19 cellular contexts compared by ENCODE assay signal in genomic region chr11:26976389-26976788, GRCh38. TPM values are rescaled to one million over a fixed set of nuclear protein-coding genes. Genes with fewer than 3 reads are reported as not detected.
DNase-seq lines count a peak whose midpoint lies in the region; ATAC-seq, FAIRE-seq and TF ChIP-seq lines count a peak whose summit lies in the region.
"Had no signal": no experiment of that assay in that cellular context is flagged by ENCODE, and none has a peak within 500 bp of the region (broad histone marks: within the 10 kb centered on the region; RNA-seq: fewer than 3 reads in every experiment).

No MANE protein-coding gene starts in this region.

- H3K27ac Mint-ChIP-seq in astrocyte (ENCODE audit: unreplicated experiment): no peak overlapping the region
- H3K27ac Mint-ChIP-seq: dendritic cell treated with granulocyte-macrophage colony-stimulating factor and Interleukin-4, amounts not matched to agents 40 ng/mL and 50 ng/mL, for 4 days had no signal

- no peaks in the 10 kb centered on the region for H3K79me2 ChIP-seq in astrocyte (ENCODE audit: insufficient read depth, low read length)

- ATAC-seq in A549 (peak in 1 of 2 experiments; percentile 28; a peak in 1 of 6 replicates), pancreas (no peak)
- ATAC-seq: Right ventricle myocardium inferior; stimulated activated naive CD8-positive, alpha-beta T cell treated with anti-CD3 and anti-CD28 coated beads, Interleukin-15, Interleukin-2, amounts not matched to agents 100 U/mL and 50 U/mL, for 24 hours had no signal

- H2AFZ ChIP-seq in astrocyte (ENCODE audit: low read depth, low read length): peak overlapping the region; percentile 50

- H3K4me2 ChIP-seq in A549 (0 out of 3 replicates have a peak overlapping the region, but pooled peaks have one; percentile 14), astrocyte (ENCODE audit: low read length) (peak overlapping the region; percentile 53)

- no peak overlapping the region for H3K4me3 ChIP-seq in A549
- H3K4me3 ChIP-seq in astrocyte (ENCODE audit: insufficient read depth, low read depth, low read length): no peak overlapping the region
- no peak overlapping the region for H3K4me3 ChIP-seq in pancreas

- no peak for TF ChIP-seq EP300 in A549 (IDR thresholded peaks at IDR 0.05)

- H3K27me3 ChIP-seq in astrocyte (ENCODE audit: insufficient read depth, low read length) (no peaks in the 10 kb centered on the region), pancreas (no peaks in the 10 kb centered on the region)

- CTCF ChIA-PET in A549 (lab: Yijun Ruan, JAX): no interaction called here

- intact Hi-C loops in pancreas (cut with DNase I): no loop called here

- no peak overlapping the region for H3K9ac ChIP-seq in astrocyte (ENCODE audit: low read length)

- H3K36me3 ChIP-seq in astrocyte (ENCODE audit: insufficient read depth, low read length): no peaks in the 10 kb centered on the region
- H3K36me3 ChIP-seq in pancreas: no peaks in the 10 kb centered on the region

- H3K4me1 Mint-ChIP-seq in astrocyte (ENCODE audit: low read depth, unreplicated experiment): peaks cover 6% of the 10 kb centered on the region

- H3K4me3 Mint-ChIP-seq in astrocyte (ENCODE audit: unreplicated experiment): no peak overlapping the region
- H3K4me3 Mint-ChIP-seq: dendritic cell treated with granulocyte-macrophage colony-stimulating factor and Interleukin-4, amounts not matched to agents 40 ng/mL and 50 ng/mL, for 4 days had no signal

- H3K27ac ChIP-seq in A549 (no peak overlapping the region), astrocyte (ENCODE audit: low read depth, low read length) (peak overlapping the region; percentile 22), pancreas (no peak overlapping the region)
- H3K27ac ChIP-seq: HL-60 had no signal

- TF ChIP-seq POLR2A in A549 (IDR thresholded peaks at IDR 0.05; ENCODE audit: low read length): no peak
- TF ChIP-seq POLR2A in erythroblast (IDR thresholded peaks at IDR 0.05; ENCODE audit: low read length): no peak

- H3K27me3 Mint-ChIP-seq in astrocyte (ENCODE audit: low read depth, unreplicated experiment): no peaks in the 10 kb centered on the region
- H3K27me3 Mint-ChIP-seq: dendritic cell treated with granulocyte-macrophage colony-stimulating factor and Interleukin-4, amounts not matched to agents 40 ng/mL and 50 ng/mL, for 4 days had no signal

- FAIRE-seq in A549 (lab: Jason Lieb, UNC) (no peak), astrocyte (lab: Jason Lieb, UNC) (peak; percentile 34), pancreas (lab: Jason Lieb, UNC) (no peak)

- peaks cover 12% of the 10 kb centered on the region for H3K9me3 Mint-ChIP-seq in astrocyte (ENCODE audit: unreplicated experiment)

- H3K9me3 ChIP-seq in A549 (no peaks in the 10 kb centered on the region), astrocyte (ENCODE audit: insufficient read depth, low read depth, low read length) (peaks cover 2% of the 10 kb centered on the region), pancreas (no peaks in the 10 kb centered on the region)

- WGBS in A549 (ENCODE audit: missing lambda C conversion rate): 10% methylated on average over 5 of the region's 5 CpGs
- WGBS in pancreas, 2 donors: 67 to 71% methylated on average over 5 of the region's 5 CpGs

- H3K4me1 ChIP-seq in A549 (no peaks in the 10 kb centered on the region), astrocyte (ENCODE audit: insufficient read depth, low read length) (peaks cover 16% of the 10 kb centered on the region), pancreas (no peaks in the 10 kb centered on the region)

- TF ChIP-seq CTCF in A549 (IDR thresholded peaks at IDR 0.05): no peak
- no peak for TF ChIP-seq CTCF in astrocyte (IDR thresholded peaks at IDR 0.05; ENCODE audit: insufficient read depth, low read depth, low read length)
- no peak for TF ChIP-seq CTCF in pancreas (IDR thresholded peaks at IDR 0.05)

- no peaks in the 10 kb centered on the region for H4K20me1 ChIP-seq in astrocyte (ENCODE audit: insufficient read depth, low read length)

- TF ChIP-seq RAD21 in A549 (conservative IDR thresholded peaks at IDR 0.05 in 1 of 2, IDR thresholded peaks at IDR 0.05 in 1 of 2): no peak

- no peaks in the 10 kb centered on the region for H3K36me3 Mint-ChIP-seq in astrocyte (ENCODE audit: low read depth, unreplicated experiment)

- POLR2A ChIA-PET in A549 (lab: Yijun Ruan, JAX): no interaction called here

- DNase-seq in A549 (ENCODE audit: low read depth in 1 of 2, low spot score in 1 of 2) (no peak), HT1080 (ENCODE audit: low read depth) (peak; percentile 62), astrocyte (ENCODE audit: low read depth) (peak; percentile 92), iris pigment epithelial cell (ENCODE audit: low read depth) (peak; percentile 96), pancreas (no peak), OCI-M2 (lab: John Stamatoyannopoulos, UW; ENCODE audit: unreplicated experiment) (no peak), erythroblast (lab: John Stamatoyannopoulos, UW) (no peak)
- DNase-seq in activated CD4-positive, CD25-positive, alpha-beta regulatory T cell (lab: John Stamatoyannopoulos, UW): no peak
- DNase-seq: activated CD4-positive, alpha-beta T cell treated with anti-CD3 and anti-CD28 coated beads for 48 hours; activated T-cell treated with anti-CD3 and anti-CD28 coated beads, Interleukin-2, amount 50 U/mL, for 1 hour; AML-193; mesendoderm; NCI-H1694; NCI-H526; nucleus accumbens; stimulated activated naive CD8-positive, alpha-beta T cell treated with anti-CD3 and anti-CD28 coated beads, Interleukin-15, Interleukin-2, amounts not matched to agents 100 U/mL and 50 U/mL, for 24 hours had no signal

TF ChIP-seq in A549, 52 proteins besides CTCF, POLR2A, EP300 and RAD21:
- no peak for TF ChIP-seq SMC3 (IDR thresholded peaks at IDR 0.05)
TF ChIP-seq in A549: peak in this region for 0.

RNA-seq across cellular contexts. Expression of gene FIBIN, which starts 17.5 kb away (rescaled TPM):
- polyA plus RNA-seq in A549 (2011; rRNA removed): 0.16 and 0.22 TPM in 2 replicates
- polyA plus RNA-seq in A549 (2012; cell fraction: cytosol; rRNA removed): not detected in 2 replicates
- polyA plus RNA-seq in A549 (2012; cell fraction: nucleus; rRNA removed): not detected in 2 replicates
- not detected in 3 replicates for polyA plus RNA-seq in A549 (2017; fragmentation: RNase III; extraction: RNeasy Plus Mini Kit Qiagen cat#74134 plus additional on column Dnase treatment)
- polyA minus RNA-seq in A549 (2011; rRNA and poly(A)+ RNA removed): 0.12 TPM in 1 of 2 replicates, not detected in the other
- not detected in 2 replicates for total RNA-seq in HT1080 (2014; rRNA removed; shearing (Covaris generic))
- polyA plus RNA-seq in HT1080 (2015; cell fraction: cytosol; rRNA removed): 0.15 and 0.29 TPM in 2 replicates
- polyA plus RNA-seq in HT1080 (2015; cell fraction: nucleus; rRNA removed): 0.27 TPM in 1 of 2 replicates, not detected in the other
- total RNA-seq in astrocyte: 0.75 and 0.91 TPM in 2 replicates
- total RNA-seq in pancreas: 1 to 10 TPM; 1.0 to 4.5 (median 2.8) TPM
- polyA plus RNA-seq in pancreas: 1 to 10 TPM; 1.3 to 2.7 TPM

Comparison
In these comparisons a context has a peak if more than half of its experiments do, and no peak if none do; other contexts are left out.
1. DNase-seq: peak in HT1080 (single experiment), astrocyte (single experiment) and iris pigment epithelial cell (single experiment); none in A549 (0 of 2), pancreas (0 of 6), OCI-M2 (single experiment), activated CD4-positive, CD25-positive, alpha-beta regulatory T cell (0 of 4) and erythroblast (0 of 2).